ENCODE assay signal across 14 cellular contexts in genomic region chr6:55734256-55734655, GRCh38.
"Had no signal": no experiment of that assay in that cellular context is flagged by ENCODE, and none has a peak within 500 bp of the region (broad histone marks: within the 10 kb centered on the region; RNA-seq: fewer than 3 reads in every experiment).

No MANE protein-coding gene starts in this region.

- H3K36me3 Mint-ChIP-seq: activated naive CD4-positive, alpha-beta T cell treated with anti-CD3 and anti-CD28 coated beads, Interleukin-2, amount 50 U/mL, for 24 hours; naive thymus-derived CD8-positive, alpha-beta T cell; stimulated activated effector memory CD8-positive, alpha-beta T cell treated with anti-CD3 and anti-CD28 coated beads, Interleukin-12 subunit alpha, Interleukin-12 subunit beta, amount 100 ng/mL, for 72 hours had no signal

- H3K27me3 ChIP-seq: neutrophil, right atrium auricular region, tibial artery had no signal

- DNase-seq: activated CD4-positive, alpha-beta T cell treated with anti-CD3 and anti-CD28 coated beads, Interleukin-2, amount 50 U/mL, for 1 hour; amniotic stem cell; lower lobe of right lung; mucosa of descending colon; naive thymus-derived CD8-positive, alpha-beta T cell; posterior cingulate gyrus; small intestine; T-helper 2 cell; tibial artery had no signal

- H3K4me1 ChIP-seq: lower lobe of right lung, right atrium auricular region, tibial artery had no signal

- H3K27ac ChIP-seq: lower lobe of right lung, neutrophil, right atrium auricular region, tibial artery had no signal

- H3K36me3 ChIP-seq: lower lobe of right lung, neutrophil, right atrium auricular region, tibial artery had no signal

- H3K27ac Mint-ChIP-seq: activated naive CD4-positive, alpha-beta T cell treated with anti-CD3 and anti-CD28 coated beads, Interleukin-2, amount 50 U/mL, for 24 hours; activated T-helper 2 cell treated with anti-CD3 and anti-CD28 coated beads, Interferon-gamma antibody, Interleukin-2, Interleukin-4, amounts not matched to agents 10 μg/mL and 5 μg/mL and 100 μg/mL, durations not matched to agents 14 hours and 24 hours and 36 hours; naive thymus-derived CD8-positive, alpha-beta T cell; stimulated activated effector memory CD8-positive, alpha-beta T cell treated with anti-CD3 and anti-CD28 coated beads, Interleukin-12 subunit alpha, Interleukin-12 subunit beta, amount 100 ng/mL, for 72 hours had no signal

- H3K9me3 ChIP-seq: mucosa of descending colon, neutrophil had no signal

- H3K4me1 Mint-ChIP-seq: activated naive CD4-positive, alpha-beta T cell treated with anti-CD3 and anti-CD28 coated beads, Interleukin-2, amount 50 U/mL, for 24 hours; naive thymus-derived CD8-positive, alpha-beta T cell; stimulated activated effector memory CD8-positive, alpha-beta T cell treated with anti-CD3 and anti-CD28 coated beads, Interleukin-12 subunit alpha, Interleukin-12 subunit beta, amount 100 ng/mL, for 72 hours had no signal

- H3K4me3 Mint-ChIP-seq: activated naive CD4-positive, alpha-beta T cell treated with anti-CD3 and anti-CD28 coated beads, Interleukin-2, amount 50 U/mL, for 24 hours; naive thymus-derived CD8-positive, alpha-beta T cell; stimulated activated effector memory CD8-positive, alpha-beta T cell treated with anti-CD3 and anti-CD28 coated beads, Interleukin-12 subunit alpha, Interleukin-12 subunit beta, amount 100 ng/mL, for 72 hours had no signal

- ATAC-seq: lower lobe of right lung; mucosa of descending colon; naive thymus-derived CD8-positive, alpha-beta T cell; stimulated activated effector memory CD8-positive, alpha-beta T cell treated with anti-CD3 and anti-CD28 coated beads, Interleukin-12 subunit alpha, Interleukin-12 subunit beta, amount 100 ng/mL, for 72 hours had no signal

- H3K4me3 ChIP-seq: lower lobe of right lung, mucosa of descending colon, right atrium auricular region, tibial artery had no signal

- H3K27me3 Mint-ChIP-seq: activated naive CD4-positive, alpha-beta T cell treated with anti-CD3 and anti-CD28 coated beads, Interleukin-2, amount 50 U/mL, for 24 hours; naive thymus-derived CD8-positive, alpha-beta T cell had no signal
